Comparison of ENCODE assay signal across 36 cellular contexts in the genomic region with DNA sequence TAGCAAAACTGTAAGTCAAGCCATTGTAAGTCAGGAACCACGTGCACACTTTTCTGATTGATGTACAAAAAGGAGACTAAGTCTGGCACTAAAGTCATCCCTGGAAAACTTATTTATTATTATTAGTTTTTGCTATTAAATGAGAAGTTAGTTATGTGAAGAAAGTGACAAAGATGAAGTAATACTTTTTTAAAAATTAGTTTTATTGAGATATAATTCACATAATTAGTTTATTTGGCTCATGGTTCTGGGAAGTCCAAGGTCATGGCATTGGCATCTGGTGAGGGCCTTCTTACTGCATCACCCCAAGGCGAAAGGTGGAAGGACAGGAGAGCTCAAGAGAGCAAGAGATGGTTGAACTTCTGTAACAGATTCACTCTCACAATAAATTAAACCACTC.
"Had no signal": no experiment of that assay in that cellular context is flagged by ENCODE, and none has a peak within 500 bp of the region (broad histone marks: within the 10 kb centered on the region; RNA-seq: fewer than 3 reads in every experiment).

No MANE protein-coding gene starts in this region.

- H3K9me3 Mint-ChIP-seq: activated B cell treated with CpG ODN at 0.5 μM for 24 hours; activated CD4-positive, alpha-beta memory T cell treated with anti-CD3 and anti-CD28 coated beads, Interleukin-2, amount 10 ng/mL, durations not matched to agents 7 days and 5 days; activated naive CD4-positive, alpha-beta T cell treated with anti-CD3 and anti-CD28 coated beads, Interleukin-2, amount 50 U/mL, for 24 hours; activated naive CD8-positive, alpha-beta T cell treated with anti-CD3 and anti-CD28 coated beads, Interleukin-2, amount 50 U/mL, for 24 hours; activated T-cell treated with anti-CD3 and anti-CD28 coated beads, Interleukin-2, amount 50 U/mL, for 24 hours; activated T-helper 2 cell treated with anti-CD3 and anti-CD28 coated beads, Interferon-gamma antibody, Interleukin-2, Interleukin-4, amounts not matched to agents 10 μg/mL and 5 μg/mL and 100 μg/mL, durations not matched to agents 14 hours and 24 hours and 36 hours; central memory CD8-positive, alpha-beta T cell; T-helper 1 cell treated with Interleukin-12 subunit alpha and Interleukin-12 subunit beta and Interleukin-4 antibody, amounts not matched to agents 30 μg/mL and 1 μg/mL, for 36 hours; T-helper 2 cell treated with Interferon-gamma antibody and Interleukin-4, amounts not matched to agents 5 μg/mL and 100 μg/mL, for 36 hours had no signal

- H3K4me1 Mint-ChIP-seq: brain had no signal

- H3K4me3 ChIP-seq: ascending aorta, cardiac muscle cell had no signal

- H3K27ac Mint-ChIP-seq: activated B cell treated with CpG ODN at 0.5 μM for 24 hours; activated CD4-positive, alpha-beta memory T cell treated with anti-CD3 and anti-CD28 coated beads, Interleukin-2, amount 10 ng/mL, durations not matched to agents 7 days and 5 days; activated CD4-positive, alpha-beta T cell treated with anti-CD3 and anti-CD28 coated beads for 36 hours; activated CD4-positive, alpha-beta T cell treated with anti-CD3 and anti-CD28 coated beads, Interleukin-2, amount 10 ng/mL, durations not matched to agents 7 days and 5 days; activated CD8-positive, alpha-beta memory T cell treated with anti-CD3 and anti-CD28 coated beads, Interleukin-2, amount 10 ng/mL, durations not matched to agents 7 days and 5 days; activated CD8-positive, alpha-beta T cell treated with anti-CD3 and anti-CD28 coated beads, Interleukin-2, amount 10 ng/mL, durations not matched to agents 7 days and 5 days; activated naive CD4-positive, alpha-beta T cell treated with anti-CD3 and anti-CD28 coated beads, Interleukin-2, amount 10 ng/mL, durations not matched to agents 7 days and 5 days; activated naive CD4-positive, alpha-beta T cell treated with anti-CD3 and anti-CD28 coated beads, Interleukin-2, amount 50 U/mL, for 24 hours; activated naive CD8-positive, alpha-beta T cell; activated naive CD8-positive, alpha-beta T cell treated with anti-CD3 and anti-CD28 coated beads, Interleukin-2, amount 10 ng/mL, durations not matched to agents 7 days and 5 days; activated naive CD8-positive, alpha-beta T cell treated with anti-CD3 and anti-CD28 coated beads, Interleukin-2, amount 50 U/mL, for 24 hours; activated T-cell treated with anti-CD3 and anti-CD28 coated beads, Interleukin-2, amount 50 U/mL, for 24 hours; activated T-helper 2 cell treated with anti-CD3 and anti-CD28 coated beads, Interferon-gamma antibody, Interleukin-2, Interleukin-4, amounts not matched to agents 10 μg/mL and 5 μg/mL and 100 μg/mL, durations not matched to agents 14 hours and 24 hours and 36 hours; brain; T-helper 1 cell treated with Interleukin-12 subunit alpha and Interleukin-12 subunit beta and Interleukin-4 antibody, amounts not matched to agents 30 μg/mL and 1 μg/mL, for 36 hours; T-helper 2 cell treated with Interferon-gamma antibody and Interleukin-4, amounts not matched to agents 5 μg/mL and 100 μg/mL, for 36 hours had no signal

- H3K4me3 Mint-ChIP-seq: activated B cell treated with CpG ODN at 0.5 μM for 24 hours; activated CD4-positive, alpha-beta memory T cell treated with anti-CD3 and anti-CD28 coated beads, Interleukin-2, amount 10 ng/mL, durations not matched to agents 7 days and 5 days; activated CD4-positive, alpha-beta T cell treated with anti-CD3 and anti-CD28 coated beads for 36 hours; activated CD4-positive, alpha-beta T cell treated with anti-CD3 and anti-CD28 coated beads, Interleukin-2, amount 10 ng/mL, durations not matched to agents 7 days and 5 days; activated CD8-positive, alpha-beta memory T cell treated with anti-CD3 and anti-CD28 coated beads, Interleukin-2, amount 10 ng/mL, durations not matched to agents 7 days and 5 days; activated CD8-positive, alpha-beta T cell treated with anti-CD3 and anti-CD28 coated beads, Interleukin-2, amount 10 ng/mL, durations not matched to agents 7 days and 5 days; activated naive CD4-positive, alpha-beta T cell treated with anti-CD3 and anti-CD28 coated beads, Interleukin-2, amount 10 ng/mL, durations not matched to agents 7 days and 5 days; activated naive CD4-positive, alpha-beta T cell treated with anti-CD3 and anti-CD28 coated beads, Interleukin-2, amount 50 U/mL, for 24 hours; activated naive CD8-positive, alpha-beta T cell; activated naive CD8-positive, alpha-beta T cell treated with anti-CD3 and anti-CD28 coated beads, Interleukin-2, amount 10 ng/mL, durations not matched to agents 7 days and 5 days; activated naive CD8-positive, alpha-beta T cell treated with anti-CD3 and anti-CD28 coated beads, Interleukin-2, amount 50 U/mL, for 24 hours; activated T-cell treated with anti-CD3 and anti-CD28 coated beads, Interleukin-2, amount 50 U/mL, for 24 hours; brain; central memory CD8-positive, alpha-beta T cell; T-helper 1 cell treated with Interleukin-12 subunit alpha and Interleukin-12 subunit beta and Interleukin-4 antibody, amounts not matched to agents 30 μg/mL and 1 μg/mL, for 36 hours; T-helper 2 cell treated with Interferon-gamma antibody and Interleukin-4, amounts not matched to agents 5 μg/mL and 100 μg/mL, for 36 hours had no signal

- H3K4me1 ChIP-seq: ascending aorta had no signal

- H3K27ac ChIP-seq: cardiac muscle cell, VCaP had no signal

- H3K36me3 ChIP-seq: cardiac muscle cell had no signal

- H3K36me3 Mint-ChIP-seq: activated naive CD8-positive, alpha-beta T cell treated with anti-CD3 and anti-CD28 coated beads, Interleukin-2, amount 10 ng/mL, durations not matched to agents 7 days and 5 days had no signal

- H3K27me3 ChIP-seq: ascending aorta, cardiac muscle cell had no signal

- DNase-seq: activated B cell treated with CpG ODN at 0.5 μM for 24 hours; activated CD4-positive, alpha-beta memory T cell treated with anti-CD3 and anti-CD28 coated beads, Interleukin-2, amount 10 ng/mL, durations not matched to agents 7 days and 5 days; activated CD4-positive, alpha-beta T cell treated with anti-CD3 and anti-CD28 coated beads for 1 hour; activated CD4-positive, alpha-beta T cell treated with anti-CD3 and anti-CD28 coated beads for 36 hours; activated CD4-positive, alpha-beta T cell treated with anti-CD3 and anti-CD28 coated beads for 48 hours; activated CD4-positive, alpha-beta T cell treated with anti-CD3 and anti-CD28 coated beads, Interleukin-2, amount 10 ng/mL, durations not matched to agents 7 days and 5 days; activated CD4-positive, alpha-beta T cell treated with anti-CD3 and anti-CD28 coated beads, Interleukin-2, amount 50 U/mL, for 48 hours; activated CD8-positive, alpha-beta memory T cell treated with anti-CD3 and anti-CD28 coated beads for 24 hours; activated CD8-positive, alpha-beta memory T cell treated with anti-CD3 and anti-CD28 coated beads, Interleukin-2, amount 10 ng/mL, durations not matched to agents 7 days and 5 days; activated CD8-positive, alpha-beta memory T cell treated with anti-CD3 and anti-CD28 coated beads, Interleukin-2, amount 50 U/mL, for 48 hours; activated CD8-positive, alpha-beta T cell treated with anti-CD3 and anti-CD28 coated beads, Interleukin-2, amount 10 ng/mL, durations not matched to agents 7 days and 5 days; activated effector memory CD4-positive, alpha-beta T cell treated with Interleukin-2 at 50 U/mL for 16 hours; activated gamma-delta T cell; activated naive CD4-positive, alpha-beta T cell treated with anti-CD3 and anti-CD28 coated beads, Interleukin-2, amount 10 ng/mL, durations not matched to agents 7 days and 5 days; activated naive CD4-positive, alpha-beta T cell treated with Interleukin-2 at 50 U/mL for 16 hours; activated naive CD8-positive, alpha-beta T cell treated with anti-CD3 and anti-CD28 coated beads, Interleukin-2, amount 10 ng/mL, durations not matched to agents 7 days and 5 days; activated naive CD8-positive, alpha-beta T cell treated with anti-CD3 and anti-CD28 coated beads, Interleukin-2, amount 50 U/mL, for 24 hours; activated T-cell treated with anti-CD3 and anti-CD28 coated beads, Interleukin-2, amount 50 U/mL, for 24 hours; activated T-cell treated with anti-CD3 and anti-CD28 coated beads, Interleukin-2, amount 50 U/mL, for 48 hours; amygdala; anterior cingulate cortex; caudate nucleus; cerebellar nuclear complex; T-helper 1 cell; T-helper 2 cell; T-helper 9 cell had no signal

- H3K9me3 ChIP-seq: ascending aorta had no signal

- H3K27me3 Mint-ChIP-seq: activated B cell treated with CpG ODN at 0.5 μM for 24 hours; activated CD4-positive, alpha-beta memory T cell treated with anti-CD3 and anti-CD28 coated beads, Interleukin-2, amount 10 ng/mL, durations not matched to agents 7 days and 5 days; activated CD4-positive, alpha-beta T cell treated with anti-CD3 and anti-CD28 coated beads for 36 hours; activated CD4-positive, alpha-beta T cell treated with anti-CD3 and anti-CD28 coated beads, Interleukin-2, amount 10 ng/mL, durations not matched to agents 7 days and 5 days; activated CD8-positive, alpha-beta memory T cell treated with anti-CD3 and anti-CD28 coated beads, Interleukin-2, amount 10 ng/mL, durations not matched to agents 7 days and 5 days; activated naive CD4-positive, alpha-beta T cell treated with anti-CD3 and anti-CD28 coated beads, Interleukin-2, amount 10 ng/mL, durations not matched to agents 7 days and 5 days; activated naive CD4-positive, alpha-beta T cell treated with anti-CD3 and anti-CD28 coated beads, Interleukin-2, amount 50 U/mL, for 24 hours; activated naive CD8-positive, alpha-beta T cell; activated naive CD8-positive, alpha-beta T cell treated with anti-CD3 and anti-CD28 coated beads, Interleukin-2, amount 10 ng/mL, durations not matched to agents 7 days and 5 days; activated naive CD8-positive, alpha-beta T cell treated with anti-CD3 and anti-CD28 coated beads, Interleukin-2, amount 50 U/mL, for 24 hours; activated T-cell treated with anti-CD3 and anti-CD28 coated beads, Interleukin-2, amount 50 U/mL, for 24 hours; brain; central memory CD8-positive, alpha-beta T cell had no signal
